8 cellular contexts compared by ENCODE assay signal in genomic region chr19:43983544-43983911, GRCh38. TPM values are rescaled to one million over a fixed set of nuclear protein-coding genes. Genes with fewer than 3 reads are reported as not detected.
DNase-seq lines count a peak whose midpoint lies in the region; ATAC-seq and TF ChIP-seq lines count a peak whose summit lies in the region.

No MANE protein-coding gene starts in this region.

- H3K27me3 Mint-ChIP-seq in stimulated activated naive CD8-positive, alpha-beta T cell treated with anti-CD3 and anti-CD28 coated beads, Interleukin-15, Interleukin-2, amounts not matched to agents 100 ng/mL and 50 ng/mL, for 24 hours, result no peaks in the 10 kb centered on the region

- H3K36me3 Mint-ChIP-seq in stimulated activated naive CD8-positive, alpha-beta T cell treated with anti-CD3 and anti-CD28 coated beads, Interleukin-15, Interleukin-2, amounts not matched to agents 100 ng/mL and 50 ng/mL, for 24 hours (ENCODE audit: low read depth), result peaks cover 17% of the 10 kb centered on the region

- TF ChIP-seq POLR2A in right lobe of liver (IDR thresholded peaks at IDR 0.05) (no peak), vagina (IDR thresholded peaks at IDR 0.05) (no peak)

- peak overlapping the region; percentile 89 for H3K4me3 ChIP-seq in WI38 (ENCODE audit: low read depth, low read length)
- H3K4me3 ChIP-seq in right lobe of liver, result peak overlapping the region; percentile 65 to 70 (median 68)
- peak overlapping the region; percentile 69 to 74 for H3K4me3 ChIP-seq in vagina

- no peak overlapping the region for H3K27ac ChIP-seq in right lobe of liver
- no peak overlapping the region for H3K27ac ChIP-seq in vagina

- peaks cover 0 to 19% (median 0%) of the 10 kb centered on the region in 4 donors for H3K9me3 ChIP-seq in right lobe of liver
- H3K9me3 ChIP-seq in vagina, result no peaks in the 10 kb centered on the region

- intact Hi-C loops in right lobe of liver (cut with DNase I) (no loop called here), vagina (cut with DNase I) (no loop called here)

- H3K36me3 ChIP-seq in right lobe of liver (no peaks in the 10 kb centered on the region), vagina (peaks cover 0 to 20% of the 10 kb centered on the region in 2 donors)

- peaks cover 16% of the 10 kb centered on the region for H3K9me3 Mint-ChIP-seq in stimulated activated naive CD8-positive, alpha-beta T cell treated with anti-CD3 and anti-CD28 coated beads, Interleukin-15, Interleukin-2, amounts not matched to agents 100 ng/mL and 50 ng/mL, for 24 hours

- no peak for DNase-seq in stimulated activated naive CD8-positive, alpha-beta T cell treated with anti-CD3 and anti-CD28 coated beads, Interleukin-15, Interleukin-2, amounts not matched to agents 100 U/mL and 50 U/mL, for 24 hours
- DNase-seq in right lobe of liver, result no peak
- DNase-seq in vagina (ENCODE audit: extremely low spot score in 2 of 2), result no peak
- no peak for DNase-seq in activated CD4-positive, CD25-positive, alpha-beta regulatory T cell treated with anti-CD3 and anti-CD28 coated beads, Interleukin-2, amount 50 U/mL, for 72 hours
- DNase-seq in GM19238 (ENCODE audit: insufficient read length, low spot score), result no peak
- no peak for DNase-seq in DMS 273 (lab: John Stamatoyannopoulos, UW; ENCODE audit: unreplicated experiment)

- H3K4me3 Mint-ChIP-seq in stimulated activated naive CD8-positive, alpha-beta T cell treated with anti-CD3 and anti-CD28 coated beads, Interleukin-15, Interleukin-2, amounts not matched to agents 100 ng/mL and 50 ng/mL, for 24 hours, result peak overlapping the region; percentile 68

- H3K4me1 ChIP-seq in right lobe of liver (no peaks in the 10 kb centered on the region), vagina (peaks cover 8% of the 10 kb centered on the region)

- H3K27me3 ChIP-seq in right lobe of liver (no peaks in the 10 kb centered on the region), vagina (no peaks in the 10 kb centered on the region)

- ATAC-seq in stimulated activated naive CD8-positive, alpha-beta T cell treated with anti-CD3 and anti-CD28 coated beads, Interleukin-15, Interleukin-2, amounts not matched to agents 100 U/mL and 50 U/mL, for 24 hours, result no peak
- no peak for ATAC-seq in right lobe of liver

- peaks cover 13% of the 10 kb centered on the region for H3K4me1 Mint-ChIP-seq in stimulated activated naive CD8-positive, alpha-beta T cell treated with anti-CD3 and anti-CD28 coated beads, Interleukin-15, Interleukin-2, amounts not matched to agents 100 ng/mL and 50 ng/mL, for 24 hours (ENCODE audit: low read depth)

- 55% methylated on average over 2 of the region's 2 CpGs for WGBS in right lobe of liver (ENCODE audit: insufficient coverage, low coverage, low lambda C conversion rate, missing lambda C conversion rate)

- no peak for TF ChIP-seq CTCF in WI38 (IDR thresholded peaks at IDR 0.05; ENCODE audit: low read depth, low read length)
- no peak for TF ChIP-seq CTCF in right lobe of liver (IDR thresholded peaks at IDR 0.05)
- TF ChIP-seq CTCF in vagina (IDR thresholded peaks at IDR 0.05), result no peak

- no peak overlapping the region for H3K27ac Mint-ChIP-seq in stimulated activated naive CD8-positive, alpha-beta T cell treated with anti-CD3 and anti-CD28 coated beads, Interleukin-15, Interleukin-2, amounts not matched to agents 100 ng/mL and 50 ng/mL, for 24 hours

RNA-seq across cellular contexts. Expression of gene ZNF155, which starts 0.5 kb away (rescaled TPM):
- total RNA-seq in right lobe of liver, result 1 to 10 TPM; 1.9 to 5.8 (median 3.1) TPM
- 8.3 TPM for total RNA-seq in vagina

RNA-seq across cellular contexts. Expression of gene ZNF230, which starts 19.2 kb away (rescaled TPM):
- 1 to 10 TPM; 1.0 to 5.8 (median 1.8) TPM for total RNA-seq in right lobe of liver
- total RNA-seq in vagina, result 2.0 TPM

RNA-seq across cellular contexts. Expression of gene ZNF221, which starts 32.5 kb away (rescaled TPM):
- 1 to 10 TPM in 5 of 6 experiments, under 1 TPM in 1; 0.50 to 2.9 (median 1.6) TPM for total RNA-seq in right lobe of liver
- 2.7 TPM for total RNA-seq in vagina

RNA-seq across cellular contexts. Expression of gene ZNF222, which starts 41.7 kb away (rescaled TPM):
- total RNA-seq in right lobe of liver (1 to 10 TPM in 5 of 6 experiments, under 1 TPM in 1; 0.87 to 1.8 (median 1.2) TPM), vagina (1.7 TPM)

RNA-seq across cellular contexts. Expression of gene ZNF45, which starts 48.4 kb away (rescaled TPM):
- total RNA-seq in right lobe of liver (1 to 10 TPM; 2.9 to 5.4 (median 4.7) TPM), vagina (8.8 TPM)
